Comparison of ENCODE assay signal across 16 cellular contexts in the genomic region with DNA sequence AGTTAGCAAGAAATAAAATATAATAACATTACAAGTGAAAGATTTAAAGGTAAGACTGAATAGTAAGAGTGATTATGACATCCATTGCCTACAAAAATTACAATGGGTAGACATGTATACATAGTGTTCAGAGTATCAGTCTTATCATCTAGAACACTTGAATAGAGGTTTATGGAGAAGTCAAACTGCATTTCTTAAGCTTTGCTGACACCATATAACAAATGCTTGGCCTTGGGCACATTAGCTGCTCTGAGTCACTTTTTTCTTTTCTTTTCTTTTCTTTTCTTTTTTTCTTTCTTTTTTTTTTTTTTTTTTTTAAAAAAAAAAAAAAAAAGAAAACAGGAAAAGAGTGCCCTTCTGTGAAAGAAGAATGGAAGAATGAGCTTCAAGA.
DNase-seq lines count a peak whose midpoint lies in the region; TF ChIP-seq lines count a peak whose summit lies in the region.
"Had no signal": no experiment of that assay in that cellular context is flagged by ENCODE, and none has a peak within 500 bp of the region (broad histone marks: within the 10 kb centered on the region; RNA-seq: fewer than 3 reads in every experiment).

No MANE protein-coding gene starts in this region.

- DNase-seq in GM23248 (peak; percentile 38), RPMI7951 (ENCODE audit: low read depth) (peak; percentile 61), epithelial cell of prostate (ENCODE audit: low read depth, low spot score) (peak; percentile 54), mesenchymal stem cell (peak; percentile 62), mesendoderm (no peak), RKO (ENCODE audit: low spot score) (no peak), ovary (no peak)
- DNase-seq: COR-L47, H7, Kasumi-1, MV-4-11, NCI-H1417, NCI-H187 treated with DMSO at 0.1 percent for 48 hours, NCI-H2171, NCI-H774, PC-9 had no signal

- no peak overlapping the region for H4K8ac ChIP-seq in mesenchymal stem cell (ENCODE audit: low read length)
- H4K8ac ChIP-seq in mesendoderm (ENCODE audit: low read depth, low read length): no peak overlapping the region

- no peak overlapping the region for H2BK15ac ChIP-seq in mesenchymal stem cell (ENCODE audit: low read depth, poor library complexity, severe bottlenecking)
- H2BK15ac ChIP-seq in mesendoderm (replicated peaks; ENCODE audit: low read depth): no peak overlapping the region

- H2AFZ ChIP-seq in GM23248 (no peak overlapping the region), mesenchymal stem cell (ENCODE audit: low read depth, low read length) (no peak overlapping the region)
- H2AFZ ChIP-seq: PC-9 had no signal

- TF ChIP-seq CTCF in ovary (IDR thresholded peaks at IDR 0.05): no peak

- H3K4me1 ChIP-seq in GM23248 (ENCODE audit: insufficient read depth) (peaks cover 23% of the 10 kb centered on the region), mesenchymal stem cell (ENCODE audit: control insufficient read depth, insufficient read depth, low read depth, low read length) (no peaks in the 10 kb centered on the region), mesendoderm (ENCODE audit: control insufficient read depth, low read depth, low read length) (no peaks in the 10 kb centered on the region), ovary (ENCODE audit: insufficient read depth) (peaks cover 2% of the 10 kb centered on the region)

- no peak for TF ChIP-seq POLR2A in ovary (IDR thresholded peaks at IDR 0.05)

- H4K5ac ChIP-seq in mesendoderm (ENCODE audit: low read length): no peak overlapping the region

- no peaks in the 10 kb centered on the region for H3K9me2 ChIP-seq in GM23248 (ENCODE audit: insufficient read depth)

- no peaks in the 10 kb centered on the region for H3K79me2 ChIP-seq in GM23248 (ENCODE audit: insufficient read depth)
- no peaks in the 10 kb centered on the region for H3K79me2 ChIP-seq in mesendoderm (ENCODE audit: control insufficient read depth, insufficient read depth, low read length)

- no peak overlapping the region for H2BK12ac ChIP-seq in mesenchymal stem cell (ENCODE audit: low read length in 2 of 2)

- H3K9ac ChIP-seq in GM23248: no peak overlapping the region
- no peak overlapping the region for H3K9ac ChIP-seq in mesenchymal stem cell (ENCODE audit: low read length)
- no peak overlapping the region for H3K9ac ChIP-seq in mesendoderm (ENCODE audit: low read length)

- no peaks in the 10 kb centered on the region for H3K79me1 ChIP-seq in mesenchymal stem cell (replicated peaks; ENCODE audit: low read length, poor library complexity, severe bottlenecking)
- H3K79me1 ChIP-seq in mesendoderm (ENCODE audit: low read length): no peaks in the 10 kb centered on the region

- no peak overlapping the region for H3K14ac ChIP-seq in mesenchymal stem cell (ENCODE audit: low read length in 2 of 2)

- H3K9me3 ChIP-seq in GM23248 (ENCODE audit: low read depth) (no peaks in the 10 kb centered on the region), mesenchymal stem cell (ENCODE audit: control insufficient read depth, low read length) (no peaks in the 10 kb centered on the region), ovary (no peaks in the 10 kb centered on the region)

- no peak overlapping the region for H2AK5ac ChIP-seq in mesenchymal stem cell (ENCODE audit: low read length, severe bottlenecking)
- H2AK5ac ChIP-seq in mesendoderm (ENCODE audit: low read length): no peak overlapping the region

- no peaks in the 10 kb centered on the region for H3K27me3 ChIP-seq in GM23248 (replicated peaks; ENCODE audit: insufficient read depth)
- no peaks in the 10 kb centered on the region for H3K27me3 ChIP-seq in mesenchymal stem cell (ENCODE audit: control insufficient read depth in 1 of 2, insufficient read depth in 1 of 2, low read length in 2 of 2)
- H3K27me3 ChIP-seq in mesendoderm (ENCODE audit: insufficient read depth, low read length, poor library complexity): no peaks in the 10 kb centered on the region
- no peaks in the 10 kb centered on the region for H3K27me3 ChIP-seq in ovary

- no peak overlapping the region for H3K56ac ChIP-seq in mesendoderm (ENCODE audit: low read length)

- no peak overlapping the region for H3K4ac ChIP-seq in mesenchymal stem cell (ENCODE audit: low read depth in 1 of 2, low read length in 2 of 2)
- no peak overlapping the region for H3K4ac ChIP-seq in mesendoderm (ENCODE audit: low read depth, low read length)

- H2BK120ac ChIP-seq in mesenchymal stem cell (ENCODE audit: low read depth, low read length) (no peak overlapping the region), mesendoderm (ENCODE audit: low read depth, low read length) (no peak overlapping the region)

- no peaks in the 10 kb centered on the region for H4K20me1 ChIP-seq in GM23248 (ENCODE audit: insufficient read depth)

- H4K91ac ChIP-seq in mesenchymal stem cell (ENCODE audit: low read length): no peak overlapping the region

- H3K18ac ChIP-seq in mesenchymal stem cell (ENCODE audit: low read depth in 1 of 2, low read length in 2 of 2) (no peak overlapping the region), mesendoderm (ENCODE audit: low read length) (no peak overlapping the region)

- H2BK5ac ChIP-seq in mesenchymal stem cell (ENCODE audit: low read depth, low read length, poor library complexity, severe bottlenecking) (no peak overlapping the region), mesendoderm (ENCODE audit: low read length) (no peak overlapping the region)

- in situ Hi-C loops in GM23248 (cut with MboI): no loop called here

- H3K4me2 ChIP-seq in GM23248 (ENCODE audit: unreplicated experiment) (no peak overlapping the region), mesenchymal stem cell (ENCODE audit: low read length, poor library complexity, severe bottlenecking) (no peak overlapping the region), mesendoderm (ENCODE audit: low read length) (no peak overlapping the region)
- H3K4me2 ChIP-seq: PC-9 had no signal

- no peak for TF ChIP-seq EP300 in ovary (IDR thresholded peaks at IDR 0.05)

- peaks cover 6% of the 10 kb centered on the region; the same call in 1 of the 2 replicates for H3F3A ChIP-seq in GM23248 (ENCODE audit: insufficient read depth)

- no peak overlapping the region for H3K23ac ChIP-seq in mesenchymal stem cell (ENCODE audit: low read length in 2 of 2)
- H3K23ac ChIP-seq in mesendoderm (ENCODE audit: low read length): no peak overlapping the region

- H3K36me3 ChIP-seq in GM23248 (ENCODE audit: low read depth) (no peaks in the 10 kb centered on the region), mesenchymal stem cell (ENCODE audit: control insufficient read depth in 1 of 2, insufficient read depth in 2 of 2, low read depth in 1 of 2, low read length in 2 of 2) (no peaks in the 10 kb centered on the region), mesendoderm (ENCODE audit: control insufficient read depth, insufficient read depth, low read length) (no peaks in the 10 kb centered on the region), ovary (no peaks in the 10 kb centered on the region)

- no peak overlapping the region for H3K27ac ChIP-seq in GM23248
- peak overlapping the region; percentile 89 for H3K27ac ChIP-seq in epithelial cell of prostate
- H3K27ac ChIP-seq in mesenchymal stem cell (ENCODE audit: low read length, poor library complexity, severe bottlenecking): no peak overlapping the region
- no peak overlapping the region for H3K27ac ChIP-seq in mesendoderm (ENCODE audit: low read depth, low read length)
- H3K27ac ChIP-seq in ovary: no peak overlapping the region
- H3K27ac ChIP-seq: PC-9 had no signal

- H3K4me3 ChIP-seq in GM23248 (no peak overlapping the region), mesenchymal stem cell (ENCODE audit: insufficient read depth in 1 of 2, low read depth in 1 of 2, low read length in 2 of 2) (no peak overlapping the region), mesendoderm (ENCODE audit: low read length) (no peak overlapping the region), ovary (no peak overlapping the region)
- H3K4me3 ChIP-seq: PC-9 had no signal

- intact Hi-C loops in ovary (cut with DNase I): no loop called here

Comparison
In these comparisons a context has a peak if more than half of its experiments do, and no peak if none do; other contexts are left out.
1. DNase-seq: peak in GM23248 (single experiment), RPMI7951 (single experiment), epithelial cell of prostate (single experiment) and mesenchymal stem cell (single experiment); none in mesendoderm (single experiment), RKO (single experiment) and ovary (0 of 5).